In genomic region chr2:232058063-232058877, GRCh38 we compare ENCODE assay signal across 33 cellular contexts.
DNase-seq lines count a peak whose midpoint lies in the region; ATAC-seq and TF ChIP-seq lines count a peak whose summit lies in the region.
"Had no signal": no experiment of that assay in that cellular context is flagged by ENCODE, and none has a peak within 500 bp of the region (broad histone marks: within the 10 kb centered on the region; RNA-seq: fewer than 3 reads in every experiment).

No MANE protein-coding gene starts in this region.

- H3K36me3 Mint-ChIP-seq in activated CD4-positive, alpha-beta T cell treated with anti-CD3 and anti-CD28 coated beads for 36 hours (ENCODE audit: low read depth): peaks cover 17% of the 10 kb centered on the region
- peaks cover 20% of the 10 kb centered on the region for H3K36me3 Mint-ChIP-seq in activated naive CD8-positive, alpha-beta T cell treated with anti-CD3 and anti-CD28 coated beads for 36 hours
- H3K36me3 Mint-ChIP-seq: activated CD8-positive, alpha-beta memory T cell treated with anti-CD3 and anti-CD28 coated beads, Interleukin-2, amount 10 ng/mL, durations not matched to agents 7 days and 5 days had no signal

- CTCF ChIA-PET in activated CD4-positive, alpha-beta T cell treated with anti-CD3 and anti-CD28 coated beads for 36 hours (lab: Charles Lee): interaction anchor here (0.8 to 1.4 kb wide), 4 partner anchors 18 to 69 kb away, joined by 3 to 4 read pairs (median 3); no protein-coding TSS in a partner anchor

- no peaks in the 10 kb centered on the region for H3K27me3 Mint-ChIP-seq in activated CD4-positive, alpha-beta T cell treated with anti-CD3 and anti-CD28 coated beads for 36 hours
- no peaks in the 10 kb centered on the region for H3K27me3 Mint-ChIP-seq in activated naive CD8-positive, alpha-beta T cell treated with anti-CD3 and anti-CD28 coated beads for 36 hours
- H3K27me3 Mint-ChIP-seq: activated CD8-positive, alpha-beta memory T cell treated with anti-CD3 and anti-CD28 coated beads, Interleukin-2, amount 10 ng/mL, durations not matched to agents 7 days and 5 days; naive B cell; progenitor cell of endocrine pancreas; stimulated activated memory B cell treated with anti-CD40 and anti-IgM and Interleukin-4, amounts not matched to agents 10 μg/mL and 1 μg/mL and 100 μg/mL, for 72 hours had no signal

- peaks cover 33% of the 10 kb centered on the region for H3K4me1 Mint-ChIP-seq in activated CD4-positive, alpha-beta T cell treated with anti-CD3 and anti-CD28 coated beads for 36 hours
- peaks cover 39% of the 10 kb centered on the region for H3K4me1 Mint-ChIP-seq in activated naive CD8-positive, alpha-beta T cell treated with anti-CD3 and anti-CD28 coated beads for 36 hours
- H3K4me1 Mint-ChIP-seq: mesothelial cell of epicardium had no signal

- POLR2A ChIA-PET in activated CD4-positive, alpha-beta T cell treated with anti-CD3 and anti-CD28 coated beads for 36 hours (lab: Charles Lee): interaction anchor here (0.7 kb wide), 1 partner anchor 67 kb away, joined by 8 read pairs; no protein-coding TSS in a partner anchor

- H3K27me3 ChIP-seq in GM06990 (replicated peaks; ENCODE audit: control insufficient read depth, insufficient read depth, low read length): no peaks in the 10 kb centered on the region
- H3K27me3 ChIP-seq: dorsolateral prefrontal cortex, esophagus squamous epithelium, heart left ventricle, sigmoid colon, SJCRH30, uterus had no signal

- no peak overlapping the region for H3K4me3 ChIP-seq in GM06990 (replicated peaks; ENCODE audit: low read depth, low read length)
- H3K4me3 ChIP-seq: dorsolateral prefrontal cortex, esophagus squamous epithelium, heart left ventricle, sigmoid colon, SJCRH30, uterus had no signal

- H3K36me3 ChIP-seq in GM06990 (ENCODE audit: control insufficient read depth, insufficient read depth, low read length): no peaks in the 10 kb centered on the region
- H3K36me3 ChIP-seq: esophagus squamous epithelium, heart left ventricle, sigmoid colon had no signal

- TF ChIP-seq CTCF in GM06990 (IDR thresholded peaks at IDR 0.05; ENCODE audit: insufficient read depth, low read length, poor library complexity, severe bottlenecking): no peak

- ATAC-seq in activated CD4-positive, alpha-beta T cell treated with anti-CD3 and anti-CD28 coated beads for 36 hours: peak; percentile 88
- peak; percentile 49 for ATAC-seq in GM19351 (IDR thresholded peaks at IDR 0.05; ENCODE audit: unreplicated experiment)
- ATAC-seq: activated CD8-positive, alpha-beta memory T cell treated with anti-CD3 and anti-CD28 coated beads, Interleukin-2, amount 10 ng/mL, durations not matched to agents 7 days and 5 days; heart left ventricle; stimulated activated memory B cell treated with anti-CD40 and anti-IgM and Interleukin-4, amounts not matched to agents 10 μg/mL and 1 μg/mL and 100 μg/mL, for 72 hours had no signal

- H3K27ac Mint-ChIP-seq in activated CD4-positive, alpha-beta T cell treated with anti-CD3 and anti-CD28 coated beads for 36 hours: no peak overlapping the region
- H3K27ac Mint-ChIP-seq in activated naive CD8-positive, alpha-beta T cell treated with anti-CD3 and anti-CD28 coated beads for 36 hours: peak overlapping the region; percentile 40
- H3K27ac Mint-ChIP-seq: activated CD8-positive, alpha-beta memory T cell treated with anti-CD3 and anti-CD28 coated beads, Interleukin-2, amount 10 ng/mL, durations not matched to agents 7 days and 5 days; mesothelial cell of epicardium; naive B cell; progenitor cell of endocrine pancreas; stimulated activated memory B cell treated with anti-CD40 and anti-IgM and Interleukin-4, amounts not matched to agents 10 μg/mL and 1 μg/mL and 100 μg/mL, for 72 hours had no signal

- H3K4me3 Mint-ChIP-seq in activated CD4-positive, alpha-beta T cell treated with anti-CD3 and anti-CD28 coated beads for 36 hours: no peak overlapping the region
- peak overlapping the region; percentile 1 for H3K4me3 Mint-ChIP-seq in activated naive CD8-positive, alpha-beta T cell treated with anti-CD3 and anti-CD28 coated beads for 36 hours
- H3K4me3 Mint-ChIP-seq: activated CD8-positive, alpha-beta memory T cell treated with anti-CD3 and anti-CD28 coated beads, Interleukin-2, amount 10 ng/mL, durations not matched to agents 7 days and 5 days; mesothelial cell of epicardium; naive B cell; stimulated activated memory B cell treated with anti-CD40 and anti-IgM and Interleukin-4, amounts not matched to agents 10 μg/mL and 1 μg/mL and 100 μg/mL, for 72 hours had no signal

- peak; percentile 13 for DNase-seq in activated CD4-positive, alpha-beta T cell treated with anti-CD3 and anti-CD28 coated beads for 36 hours
- DNase-seq in activated CD4-positive, alpha-beta T cell treated with anti-CD3 and anti-CD28 coated beads for 4 hours: no peak
- DNase-seq in GM06990 (ENCODE audit: extremely low read depth, insufficient read length) (peak; percentile 3), ureter (ENCODE audit: low spot score) (no peak), OCI-M2 (lab: John Stamatoyannopoulos, UW; ENCODE audit: unreplicated experiment) (no peak)
- DNase-seq in activated naive CD8-positive, alpha-beta T cell treated with anti-CD3 and anti-CD28 coated beads for 36 hours: peak; percentile 2
- DNase-seq in stimulated activated naive CD4-positive, alpha-beta T cell treated with Interleukin-2 at 50 U/mL for 16 hours (lab: John Stamatoyannopoulos, UW): no peak
- DNase-seq: 8988T; activated CD4-positive, alpha-beta T cell treated with anti-CD3 and anti-CD28 coated beads, Interleukin-2, amount 50 U/mL, for 1 hour; activated CD8-positive, alpha-beta memory T cell treated with anti-CD3 and anti-CD28 coated beads, Interleukin-2, amount 10 ng/mL, durations not matched to agents 7 days and 5 days; activated effector memory CD4-positive, alpha-beta T cell treated with anti-CD3 and anti-CD28 coated beads, Interleukin-2, amount 50 U/mL, for 16 hours; amygdala; C1 segment of cervical spinal cord; DMS153; dorsolateral prefrontal cortex; esophagus squamous epithelium; foreskin melanocyte; heart left ventricle; naive B cell; NCI-H1048; NCI-H2107; NCI-H345; NCI-H748 treated with DMSO at 0.1 percent for 48 hours; nucleus accumbens; RPMI8226; sigmoid colon; SJCRH30; T-helper 9 cell; uterus had no signal

- peaks cover 6% of the 10 kb centered on the region for H3K9me3 Mint-ChIP-seq in activated CD4-positive, alpha-beta T cell treated with anti-CD3 and anti-CD28 coated beads for 36 hours (ENCODE audit: low read depth)
- H3K9me3 Mint-ChIP-seq in activated naive CD8-positive, alpha-beta T cell treated with anti-CD3 and anti-CD28 coated beads for 36 hours: peaks cover 4% of the 10 kb centered on the region

- intact Hi-C loops in activated CD4-positive, alpha-beta T cell treated with anti-CD3 and anti-CD28 coated beads for 36 hours (cut with DNase I, micrococcal nuclease): loop anchor here (1.0 kb wide), 1 partner anchor 31 kb away; no protein-coding TSS in a partner anchor

Comparison
In these comparisons a context has a peak if more than half of its experiments do, and no peak if none do; other contexts are left out.
1. DNase-seq: peak in activated CD4-positive, alpha-beta T cell treated with anti-CD3 and anti-CD28 coated beads for 36 hours (single experiment), GM06990 (single experiment) and activated naive CD8-positive, alpha-beta T cell treated with anti-CD3 and anti-CD28 coated beads for 36 hours (single experiment); none in activated CD4-positive, alpha-beta T cell treated with anti-CD3 and anti-CD28 coated beads for 4 hours (0 of 2), stimulated activated naive CD4-positive, alpha-beta T cell treated with Interleukin-2 at 50 U/mL for 16 hours (single experiment), ureter (single experiment) and OCI-M2 (single experiment).